ENCODE assay signal across 6 cellular contexts in the genomic region with DNA sequence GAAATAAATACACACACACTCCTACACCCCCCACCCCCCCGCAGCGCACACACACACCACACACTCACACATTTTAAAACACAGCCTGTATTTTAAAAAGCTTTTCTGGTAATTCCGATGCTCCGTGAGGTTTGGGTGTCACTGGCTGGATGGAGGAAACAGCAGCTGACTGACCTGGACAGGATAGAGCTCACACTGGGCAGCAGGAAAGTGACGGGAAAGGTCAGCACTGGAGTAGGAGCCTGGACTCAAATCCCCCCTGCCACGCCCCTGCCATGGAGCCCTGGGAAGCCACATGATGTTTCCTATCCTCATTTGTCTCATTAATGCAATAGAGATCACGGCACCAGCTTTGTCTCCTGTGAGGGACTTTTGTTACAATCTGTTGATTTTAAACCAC.
"Had no signal": no experiment of that assay in that cellular context is flagged by ENCODE, and none has a peak within 500 bp of the region (broad histone marks: within the 10 kb centered on the region; RNA-seq: fewer than 3 reads in every experiment).

No MANE protein-coding gene starts in this region.

- H3K4me3 ChIP-seq: K562 had no signal

- H3K4me3 Mint-ChIP-seq: H9 had no signal

- ATAC-seq: K562 had no signal

- DNase-seq: GOT3, H9, HCEC 1CT, IMR-90, KG1 had no signal

- H3K9me3 Mint-ChIP-seq: H9 had no signal
